In the genomic region with DNA sequence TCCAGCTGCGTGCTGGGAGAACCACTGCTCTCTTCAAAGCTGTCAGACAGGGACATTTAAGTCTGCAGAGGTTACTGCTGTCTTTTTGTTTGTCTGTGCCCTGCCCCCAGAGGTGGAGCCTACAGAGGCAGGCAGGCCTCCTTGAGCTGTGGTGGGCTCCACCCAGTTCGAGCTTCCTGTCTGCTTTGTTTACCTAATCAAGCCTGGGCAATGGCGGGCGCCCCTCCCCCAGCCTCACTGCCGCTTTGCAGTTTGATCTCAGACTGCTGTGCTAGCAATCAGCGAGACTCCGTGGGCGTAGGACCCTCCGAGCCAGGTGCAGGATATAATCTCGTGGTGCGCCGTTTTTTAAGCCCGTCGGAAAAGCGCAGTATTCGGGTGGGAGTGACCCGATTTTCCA, we compare ENCODE assay signal across 7 cellular contexts. TPM values are rescaled to one million over a fixed set of nuclear protein-coding genes. Genes with fewer than 3 reads are reported as not detected.
"Had no signal": no experiment of that assay in that cellular context is flagged by ENCODE, and none has a peak within 500 bp of the region (broad histone marks: within the 10 kb centered on the region; RNA-seq: fewer than 3 reads in every experiment).

No MANE protein-coding gene starts in this region.

RNA-seq across cellular contexts. Expression of a gene that starts 23.2 kb away (rescaled TPM):
- total RNA-seq: GM23248, GM23338, H1, H4, H7, H9, HFFc6 had no signal
- polyA plus RNA-seq: GM23248, GM23338, H1 had no signal

RNA-seq across cellular contexts. Expression of a gene that starts 35.4 kb away (rescaled TPM):
- total RNA-seq: GM23248, GM23338, H1, H4, H9, HFFc6 had no signal
- polyA plus RNA-seq: GM23248, GM23338 had no signal
